ENCODE assay signal across 8 cellular contexts in genomic region chr1:149886396-149887195, GRCh38. TPM values are rescaled to one million over a fixed set of nuclear protein-coding genes. Genes with fewer than 3 reads are reported as not detected.
DNase-seq lines count a peak whose midpoint lies in the region; ATAC-seq and TF ChIP-seq lines count a peak whose summit lies in the region.

No MANE protein-coding gene starts in this region.

- H3K27ac Mint-ChIP-seq in activated T-helper 17 cell treated with anti-CD3 and anti-CD28 coated beads, Interleukin-2, amount 50 U/mL, for 72 hours, result no peak overlapping the region
- no peak overlapping the region for H3K27ac Mint-ChIP-seq in natural killer cell treated with Interleukin-12 subunit alpha and Interleukin-12 subunit beta and Interleukin-15 and Interleukin-18, amount 100 ng/mL, for 72 hours

- H3K4me3 Mint-ChIP-seq in activated T-helper 17 cell treated with anti-CD3 and anti-CD28 coated beads, Interleukin-2, amount 50 U/mL, for 72 hours, result no peak overlapping the region
- no peak overlapping the region for H3K4me3 Mint-ChIP-seq in natural killer cell treated with Interleukin-12 subunit alpha and Interleukin-12 subunit beta and Interleukin-15 and Interleukin-18, amount 100 ng/mL, for 72 hours

- H3K36me3 Mint-ChIP-seq in activated T-helper 17 cell treated with anti-CD3 and anti-CD28 coated beads, Interleukin-2, amount 50 U/mL, for 72 hours (ENCODE audit: low read depth), result no peaks in the 10 kb centered on the region
- H3K36me3 Mint-ChIP-seq in natural killer cell treated with Interleukin-12 subunit alpha and Interleukin-12 subunit beta and Interleukin-15 and Interleukin-18, amount 100 ng/mL, for 72 hours, result no peaks in the 10 kb centered on the region

- TF ChIP-seq CTCF in LNCaP clone FGC (IDR thresholded peaks at IDR 0.05; ENCODE audit: control insufficient read depth, extremely low read depth, insufficient read depth) (no peak), fibroblast of the aortic adventitia (IDR thresholded peaks at IDR 0.05; ENCODE audit: insufficient read depth, low read length) (no peak)

- peak; percentile 99 for DNase-seq in EL
- DNase-seq in H4 (ENCODE audit: low spot score), result peak; percentile 99
- DNase-seq in LNCaP clone FGC (ENCODE audit: low read depth), result peak; percentile 99
- DNase-seq in RPMI7951 (ENCODE audit: low read depth), result peak; percentile 99
- DNase-seq in fibroblast of the aortic adventitia (ENCODE audit: low read depth), result peak; percentile 100
- DNase-seq in natural killer cell treated with Interleukin-12 subunit alpha and Interleukin-12 subunit beta and Interleukin-15 and Interleukin-18, amount 100 ng/mL, for 72 hours (ENCODE audit: low spot score), result peak; percentile 91
- DNase-seq in stimulated activated naive CD4-positive, alpha-beta T cell treated with Interleukin-2 at 50 U/mL for 16 hours (lab: John Stamatoyannopoulos, UW), result peak; percentile 80

- no peaks in the 10 kb centered on the region for H3K9me3 Mint-ChIP-seq in activated T-helper 17 cell treated with anti-CD3 and anti-CD28 coated beads, Interleukin-2, amount 50 U/mL, for 72 hours
- H3K9me3 Mint-ChIP-seq in natural killer cell treated with Interleukin-12 subunit alpha and Interleukin-12 subunit beta and Interleukin-15 and Interleukin-18, amount 100 ng/mL, for 72 hours, result no peaks in the 10 kb centered on the region

- H3K4me3 ChIP-seq in LNCaP clone FGC (ENCODE audit: low read depth, low read length), result peak overlapping the region; percentile 73
- peak overlapping the region; percentile 78 for H3K4me3 ChIP-seq in fibroblast of the aortic adventitia (ENCODE audit: low read depth, low read length)

- H3K27me3 Mint-ChIP-seq in activated T-helper 17 cell treated with anti-CD3 and anti-CD28 coated beads, Interleukin-2, amount 50 U/mL, for 72 hours, result no peaks in the 10 kb centered on the region
- H3K27me3 Mint-ChIP-seq in natural killer cell treated with Interleukin-12 subunit alpha and Interleukin-12 subunit beta and Interleukin-15 and Interleukin-18, amount 100 ng/mL, for 72 hours, result no peaks in the 10 kb centered on the region

- ATAC-seq in activated T-helper 17 cell treated with anti-CD3 and anti-CD28 coated beads, Interleukin-2, amount 50 U/mL, for 72 hours (replicated peaks), result peak; percentile 72
- ATAC-seq in natural killer cell treated with Interleukin-12 subunit alpha and Interleukin-12 subunit beta and Interleukin-15 and Interleukin-18, amount 100 ng/mL, for 72 hours, result peak; percentile 79 to 83

- peaks cover 6% of the 10 kb centered on the region for H3K4me1 Mint-ChIP-seq in activated T-helper 17 cell treated with anti-CD3 and anti-CD28 coated beads, Interleukin-2, amount 50 U/mL, for 72 hours
- peaks cover 6 to 11% of the 10 kb centered on the region in 2 donors for H3K4me1 Mint-ChIP-seq in natural killer cell treated with Interleukin-12 subunit alpha and Interleukin-12 subunit beta and Interleukin-15 and Interleukin-18, amount 100 ng/mL, for 72 hours (ENCODE audit: low read depth in 2 of 2)

RNA-seq across cellular contexts. Expression of gene BOLA1, which starts 12.8 kb away (rescaled TPM):
- 2.9 and 3.0 TPM in 2 replicates for total RNA-seq in H4 (2014; rRNA removed; shearing (Covaris generic))
- 16.7 and 25.0 TPM in 2 replicates for total RNA-seq in RPMI7951 (2014; rRNA removed; shearing (Covaris generic))
- total RNA-seq in activated T-helper 17 cell treated with anti-CD3 and anti-CD28 coated beads, Interleukin-2, amount 50 U/mL, for 72 hours, result 10 to 100 TPM; 23.1 to 26.7 TPM
- 7.0 and 9.4 TPM in 2 replicates for total RNA-seq in fibroblast of the aortic adventitia (ENCODE audit: low replicate concordance)
- total RNA-seq in natural killer cell treated with Interleukin-12 subunit alpha and Interleukin-12 subunit beta and Interleukin-15 and Interleukin-18, amount 100 ng/mL, for 72 hours, result 10 to 100 TPM; 13.9 to 16.2 TPM

RNA-seq across cellular contexts. Expression of gene SV2A, which starts 31.0 kb away (rescaled TPM):
- total RNA-seq in H4 (2014; rRNA removed; shearing (Covaris generic)), result 16.4 and 18.1 TPM in 2 replicates
- 11.4 and 12.7 TPM in 2 replicates for total RNA-seq in RPMI7951 (2014; rRNA removed; shearing (Covaris generic))
- total RNA-seq in activated T-helper 17 cell treated with anti-CD3 and anti-CD28 coated beads, Interleukin-2, amount 50 U/mL, for 72 hours, result 1 to 10 TPM; 5.8 to 7.5 TPM
- total RNA-seq in fibroblast of the aortic adventitia (ENCODE audit: low replicate concordance), result 17.4 and 25.0 TPM in 2 replicates
- total RNA-seq in natural killer cell treated with Interleukin-12 subunit alpha and Interleukin-12 subunit beta and Interleukin-15 and Interleukin-18, amount 100 ng/mL, for 72 hours, result 1 to 10 TPM; 1.4 to 7.4 TPM

RNA-seq across cellular contexts. Expression of gene SF3B4, which starts 41.0 kb away (rescaled TPM):
- total RNA-seq in H4 (2014; rRNA removed; shearing (Covaris generic)), result 19.2 and 38.0 TPM in 2 replicates
- 22.0 and 33.2 TPM in 2 replicates for total RNA-seq in RPMI7951 (2014; rRNA removed; shearing (Covaris generic))
- 10 to 100 TPM; 45.8 to 90.6 TPM for total RNA-seq in activated T-helper 17 cell treated with anti-CD3 and anti-CD28 coated beads, Interleukin-2, amount 50 U/mL, for 72 hours
- total RNA-seq in fibroblast of the aortic adventitia (ENCODE audit: low replicate concordance), result 2.8 and 24.9 TPM in 2 replicates
- total RNA-seq in natural killer cell treated with Interleukin-12 subunit alpha and Interleukin-12 subunit beta and Interleukin-15 and Interleukin-18, amount 100 ng/mL, for 72 hours, result 100 to 1,000 TPM in 1 of 2 donors, 10 to 100 TPM in 1; 85.2 to 118 TPM

RNA-seq across cellular contexts. Expression of gene MTMR11, which starts 50.1 kb away (rescaled TPM):
- total RNA-seq in H4 (2014; rRNA removed; shearing (Covaris generic)), result 2.6 and 2.9 TPM in 2 replicates
- 5.2 and 6.1 TPM in 2 replicates for total RNA-seq in RPMI7951 (2014; rRNA removed; shearing (Covaris generic))
- 1 to 10 TPM; 3.0 to 7.9 TPM for total RNA-seq in activated T-helper 17 cell treated with anti-CD3 and anti-CD28 coated beads, Interleukin-2, amount 50 U/mL, for 72 hours
- 7.3 and 22.1 TPM in 2 replicates for total RNA-seq in fibroblast of the aortic adventitia (ENCODE audit: low replicate concordance)
- 1 to 10 TPM; 2.6 to 5.6 TPM for total RNA-seq in natural killer cell treated with Interleukin-12 subunit alpha and Interleukin-12 subunit beta and Interleukin-15 and Interleukin-18, amount 100 ng/mL, for 72 hours

Comparison
In these comparisons a context has a peak if more than half of its experiments do, and no peak if none do; other contexts are left out.
1. Peak in every context shown above with its lines: DNase-seq, ATAC-seq and H3K4me3 ChIP-seq.